In genomic region chr9:128928624-128929023, GRCh38 we compare ENCODE assay signal across 1 cellular context.
TF ChIP-seq lines count a peak whose summit lies in the region.

No MANE protein-coding gene starts in this region.

TF ChIP-seq in IMR-90, 13 proteins besides CTCF, POLR2A, EP300 and RAD21:
- TF ChIP-seq CEBPB (IDR thresholded peaks at IDR 0.05; ENCODE audit: low read depth, low read length), result no peak
- no peak for TF ChIP-seq RFX5 (IDR thresholded peaks at IDR 0.05; ENCODE audit: low read depth, low read length)
- no peak for TF ChIP-seq MAFK (IDR thresholded peaks at IDR 0.05; ENCODE audit: low read depth, low read length)
- TF ChIP-seq FOS (IDR thresholded peaks at IDR 0.05; ENCODE audit: low read depth, low read length), result no peak
- TF ChIP-seq BHLHE40 (IDR thresholded peaks at IDR 0.05; ENCODE audit: low read depth, low read length), result no peak
- no peak for TF ChIP-seq NFE2L2 (IDR thresholded peaks at IDR 0.05; ENCODE audit: low read depth, low read length)
- no peak for TF ChIP-seq SMC3 (IDR thresholded peaks at IDR 0.05; ENCODE audit: low read depth, low read length)
- no peak for TF ChIP-seq ELK1 (IDR thresholded peaks at IDR 0.05; ENCODE audit: borderline replicate concordance, low read depth, low read length)
- TF ChIP-seq CHD1 (IDR thresholded peaks at IDR 0.05; ENCODE audit: low read depth, low read length), result no peak
- TF ChIP-seq USF2 (IDR thresholded peaks at IDR 0.05; ENCODE audit: low read depth, low read length), result no peak
- no peak for TF ChIP-seq MXI1 (IDR thresholded peaks at IDR 0.05; ENCODE audit: borderline replicate concordance, low read depth, low read length)
- no peak for TF ChIP-seq RCOR1 (IDR thresholded peaks at IDR 0.05; ENCODE audit: insufficient replicate concordance, low read length)
- TF ChIP-seq MAZ (IDR thresholded peaks at IDR 0.05; ENCODE audit: borderline replicate concordance, low read depth, low read length), result no peak
